Comparison of ENCODE assay signal across 9 cellular contexts in the genomic region with DNA sequence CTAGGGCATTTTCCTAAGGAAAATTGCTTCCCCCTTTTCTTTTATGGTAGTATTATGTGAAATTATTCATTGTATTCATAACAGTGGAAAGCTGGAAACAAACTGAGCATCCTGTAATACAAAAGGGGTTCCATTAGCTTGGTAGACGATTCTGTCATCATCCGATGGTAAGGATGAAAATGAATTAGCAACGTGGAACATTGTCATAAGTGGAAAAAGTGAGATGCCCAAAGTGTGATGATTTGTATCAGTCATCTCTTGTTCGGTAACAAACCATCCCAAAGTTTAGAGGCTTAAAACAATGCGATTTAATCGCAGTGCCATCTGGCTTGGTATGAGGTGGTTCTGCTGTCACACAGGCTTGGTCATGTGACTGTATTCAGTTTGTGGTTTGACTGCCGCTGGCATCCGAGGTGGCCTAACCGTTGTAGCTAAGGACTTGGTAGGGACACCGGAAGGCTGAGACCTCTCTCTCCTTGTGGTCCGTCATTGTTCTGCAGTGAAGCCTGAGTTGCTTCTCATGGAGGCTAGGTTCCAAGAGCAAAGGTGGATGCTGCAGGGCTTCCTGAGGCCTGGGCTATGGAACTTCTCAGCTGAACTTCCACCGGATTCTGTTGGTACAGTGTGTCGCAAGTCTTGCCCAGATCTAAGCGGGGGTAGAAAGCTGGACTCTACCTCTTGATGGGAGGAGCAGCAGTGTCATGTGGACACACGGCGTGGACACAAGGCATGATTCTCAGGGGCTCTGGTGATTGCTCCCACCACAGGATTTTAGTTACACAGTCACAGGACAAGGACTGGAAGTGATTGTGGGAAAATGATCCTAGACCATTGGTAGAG. TPM values are rescaled to one million over a fixed set of nuclear protein-coding genes. Genes with fewer than 3 reads are reported as not detected.
DNase-seq lines count a peak whose midpoint lies in the region; ATAC-seq and TF ChIP-seq lines count a peak whose summit lies in the region.
"Had no signal": no experiment of that assay in that cellular context is flagged by ENCODE, and none has a peak within 500 bp of the region (broad histone marks: within the 10 kb centered on the region; RNA-seq: fewer than 3 reads in every experiment).

No MANE protein-coding gene starts in this region.

- no peaks in the 10 kb centered on the region for H3K9me2 ChIP-seq in GM23338 (ENCODE audit: insufficient read depth)

- ATAC-seq in HG02763 (IDR thresholded peaks at IDR 0.05; ENCODE audit: unreplicated experiment) (no peak), GM23338 (no peak)

- H3K27ac Mint-ChIP-seq in GM23338 = no peak overlapping the region

- no peaks in the 10 kb centered on the region; the same call in 2 of the 3 replicates for H3K36me3 Mint-ChIP-seq in GM23338 (ENCODE audit: low read depth)

- DNase-seq in Jurkat, Clone E6-1 (ENCODE audit: low read depth, low spot score) = peak; percentile 94
- peak; percentile 24 to 29 for DNase-seq in activated CD4-positive, alpha-beta T cell treated with anti-CD3 and anti-CD28 coated beads for 24 hours (ENCODE audit: low read depth in 2 of 2)
- peak; percentile 31 for DNase-seq in effector CD4-positive, alpha-beta T cell
- peak; percentile 34 to 48 (median 39) for DNase-seq in stimulated activated CD4-positive, alpha-beta T cell treated with anti-CD3 and anti-CD28 coated beads, TNF-alpha, amount 100 ng/mL, for 48 hours (ENCODE audit: low read depth in 3 of 3)
- DNase-seq in cerebellar nuclear complex (lab: John Stamatoyannopoulos, UW) (no peak), A172 (ENCODE audit: low spot score) (no peak), GM23338 (ENCODE audit: low spot score) (no peak)

- H3K4me1 Mint-ChIP-seq in GM23338 = peaks cover 85% of the 10 kb centered on the region

- no peaks in the 10 kb centered on the region for H3K27me3 ChIP-seq in GM23338 (ENCODE audit: insufficient read depth)

- no peaks in the 10 kb centered on the region for H3K9me3 Mint-ChIP-seq in GM23338

- peaks cover 100% of the 10 kb centered on the region for H3K79me2 ChIP-seq in GM23338 (replicated peaks; ENCODE audit: insufficient read depth)

- H2AFZ ChIP-seq in GM23338 = no peak overlapping the region

- H3K36me3 ChIP-seq in GM23338 (ENCODE audit: insufficient read depth) = no peaks in the 10 kb centered on the region

- peaks cover 70% of the 10 kb centered on the region for H4K20me1 ChIP-seq in GM23338 (replicated peaks; ENCODE audit: insufficient read depth)

- no peak overlapping the region for H3K4me2 ChIP-seq in GM23338

- no peak overlapping the region for H3K4me3 Mint-ChIP-seq in GM23338

- H3K4me3 ChIP-seq in Jurkat, Clone E6-1 (ENCODE audit: low read length) = peak overlapping the region; percentile 62
- no peak overlapping the region for H3K4me3 ChIP-seq in GM23338
- H3K4me3 ChIP-seq: SK-N-MC had no signal

- H3K4me1 ChIP-seq in GM23338 (ENCODE audit: insufficient read depth) = peaks cover 52% of the 10 kb centered on the region

- no peak overlapping the region for H3K27ac ChIP-seq in GM23338 (ENCODE audit: low read depth)
- H3K27ac ChIP-seq: SK-N-MC had no signal

- no peak for TF ChIP-seq CTCF in GM23338 (conservative IDR thresholded peaks at IDR 0.05; ENCODE audit: low read depth in 2 of 2)

- peaks cover 22% of the 10 kb centered on the region for H3K27me3 Mint-ChIP-seq in GM23338 (ENCODE audit: insufficient read depth, low read depth, poor library complexity)

- H3F3A ChIP-seq in GM23338 (replicated peaks; ENCODE audit: low read depth) = 0 out of 2 replicates have a peak, but pooled peaks cover 4% of the 10 kb centered on the region

TF ChIP-seq in GM23338, 12 proteins besides CTCF, POLR2A, EP300 and RAD21 (continues in another document):
- no peak for TF ChIP-seq NANOG (IDR thresholded peaks at IDR 0.05; ENCODE audit: borderline replicate concordance)
- no peak for TF ChIP-seq CREB1 (CRISPR knock-in tag; IDR thresholded peaks at IDR 0.05; ENCODE audit: low read depth)
- no peak for TF ChIP-seq ZNF331 (CRISPR knock-in tag; IDR thresholded peaks at IDR 0.05; ENCODE audit: low read depth)
- TF ChIP-seq, protein P1, sequence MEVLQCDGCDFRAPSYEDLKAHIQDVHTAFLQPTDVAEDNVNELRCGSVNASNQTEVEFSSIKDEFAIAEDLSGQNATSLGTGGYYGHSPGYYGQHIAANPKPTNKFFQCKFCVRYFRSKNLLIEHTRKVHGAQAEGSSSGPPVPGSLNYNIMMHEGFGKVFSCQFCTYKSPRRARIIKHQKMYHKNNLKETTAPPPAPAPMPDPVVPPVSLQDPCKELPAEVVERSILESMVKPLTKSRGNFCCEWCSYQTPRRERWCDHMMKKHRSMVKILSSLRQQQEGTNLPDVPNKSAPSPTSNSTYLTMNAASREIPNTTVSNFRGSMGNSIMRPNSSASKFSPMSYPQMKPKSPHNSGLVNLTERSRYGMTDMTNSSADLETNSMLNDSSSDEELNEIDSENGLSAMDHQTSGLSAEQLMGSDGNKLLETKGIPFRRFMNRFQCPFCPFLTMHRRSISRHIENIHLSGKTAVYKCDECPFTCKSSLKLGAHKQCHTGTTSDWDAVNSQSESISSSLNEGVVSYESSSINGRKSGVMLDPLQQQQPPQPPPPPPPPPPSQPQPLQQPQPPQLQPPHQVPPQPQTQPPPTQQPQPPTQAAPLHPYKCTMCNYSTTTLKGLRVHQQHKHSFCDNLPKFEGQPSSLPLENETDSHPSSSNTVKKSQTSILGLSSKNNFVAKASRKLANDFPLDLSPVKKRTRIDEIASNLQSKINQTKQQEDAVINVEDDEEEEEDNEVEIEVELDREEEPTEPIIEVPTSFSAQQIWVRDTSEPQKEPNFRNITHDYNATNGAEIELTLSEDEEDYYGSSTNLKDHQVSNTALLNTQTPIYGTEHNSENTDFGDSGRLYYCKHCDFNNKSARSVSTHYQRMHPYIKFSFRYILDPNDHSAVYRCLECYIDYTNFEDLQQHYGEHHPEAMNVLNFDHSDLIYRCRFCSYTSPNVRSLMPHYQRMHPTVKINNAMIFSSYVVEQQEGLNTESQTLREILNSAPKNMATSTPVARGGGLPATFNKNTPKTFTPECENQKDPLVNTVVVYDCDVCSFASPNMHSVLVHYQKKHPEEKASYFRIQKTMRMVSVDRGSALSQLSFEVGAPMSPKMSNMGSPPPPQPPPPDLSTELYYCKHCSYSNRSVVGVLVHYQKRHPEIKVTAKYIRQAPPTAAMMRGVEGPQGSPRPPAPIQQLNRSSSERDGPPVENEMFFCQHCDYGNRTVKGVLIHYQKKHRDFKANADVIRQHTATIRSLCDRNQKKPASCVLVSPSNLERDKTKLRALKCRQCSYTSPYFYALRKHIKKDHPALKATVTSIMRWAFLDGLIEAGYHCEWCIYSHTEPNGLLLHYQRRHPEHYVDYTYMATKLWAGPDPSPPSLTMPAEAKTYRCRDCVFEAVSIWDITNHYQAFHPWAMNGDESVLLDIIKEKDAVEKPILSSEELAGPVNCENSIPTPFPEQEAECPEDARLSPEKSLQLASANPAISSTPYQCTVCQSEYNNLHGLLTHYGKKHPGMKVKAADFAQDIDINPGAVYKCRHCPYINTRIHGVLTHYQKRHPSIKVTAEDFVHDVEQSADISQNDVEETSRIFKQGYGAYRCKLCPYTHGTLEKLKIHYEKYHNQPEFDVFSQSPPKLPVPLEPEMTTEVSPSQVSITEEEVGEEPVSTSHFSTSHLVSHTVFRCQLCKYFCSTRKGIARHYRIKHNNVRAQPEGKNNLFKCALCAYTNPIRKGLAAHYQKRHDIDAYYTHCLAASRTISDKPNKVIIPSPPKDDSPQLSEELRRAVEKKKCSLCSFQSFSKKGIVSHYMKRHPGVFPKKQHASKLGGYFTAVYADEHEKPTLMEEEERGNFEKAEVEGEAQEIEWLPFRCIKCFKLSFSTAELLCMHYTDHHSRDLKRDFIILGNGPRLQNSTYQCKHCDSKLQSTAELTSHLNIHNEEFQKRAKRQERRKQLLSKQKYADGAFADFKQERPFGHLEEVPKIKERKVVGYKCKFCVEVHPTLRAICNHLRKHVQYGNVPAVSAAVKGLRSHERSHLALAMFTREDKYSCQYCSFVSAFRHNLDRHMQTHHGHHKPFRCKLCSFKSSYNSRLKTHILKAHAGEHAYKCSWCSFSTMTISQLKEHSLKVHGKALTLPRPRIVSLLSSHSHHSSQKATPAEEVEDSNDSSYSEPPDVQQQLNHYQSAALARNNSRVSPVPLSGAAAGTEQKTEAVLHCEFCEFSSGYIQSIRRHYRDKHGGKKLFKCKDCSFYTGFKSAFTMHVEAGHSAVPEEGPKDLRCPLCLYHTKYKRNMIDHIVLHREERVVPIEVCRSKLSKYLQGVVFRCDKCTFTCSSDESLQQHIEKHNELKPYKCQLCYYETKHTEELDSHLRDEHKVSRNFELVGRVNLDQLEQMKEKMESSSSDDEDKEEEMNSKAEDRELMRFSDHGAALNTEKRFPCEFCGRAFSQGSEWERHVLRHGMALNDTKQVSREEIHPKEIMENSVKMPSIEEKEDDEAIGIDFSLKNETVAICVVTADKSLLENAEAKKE (CRISPR knock-in tag; IDR thresholded peaks at IDR 0.05) = no peak
- no peak for TF ChIP-seq EZH2 (IDR thresholded peaks at IDR 0.05; ENCODE audit: low read depth, unreplicated experiment)
- TF ChIP-seq ETS1 (IDR thresholded peaks at IDR 0.05) = no peak
- no peak for TF ChIP-seq EZH2phosphoT487 (IDR thresholded peaks at IDR 0.05; ENCODE audit: unreplicated experiment)

RNA-seq across cellular contexts. Expression of gene BCR, which starts 36.2 kb away (rescaled TPM):
- polyA plus RNA-seq in Jurkat, Clone E6-1 (2012; ENCODE audit: insufficient read depth, insufficient read length) = 67.1 TPM
- total RNA-seq in A172 (2014; rRNA removed; shearing (Covaris generic)) = 12.1 and 28.1 TPM in 2 replicates
- 101 and 121 TPM in 2 replicates for total RNA-seq in GM23338 (2014; rRNA removed; shearing (Covaris generic))
- 15.6 and 17.7 TPM in 2 replicates for polyA plus RNA-seq in GM23338 (2016; fragmentation: Nextera tagmentation; extraction: Ambion mirVana)

Comparison
In these comparisons a context has a peak if more than half of its experiments do, and no peak if none do; other contexts are left out.
1. DNase-seq: peak in Jurkat, Clone E6-1 (single experiment), activated CD4-positive, alpha-beta T cell treated with anti-CD3 and anti-CD28 coated beads for 24 hours (2 of 2), effector CD4-positive, alpha-beta T cell (single experiment) and stimulated activated CD4-positive, alpha-beta T cell treated with anti-CD3 and anti-CD28 coated beads, TNF-alpha, amount 100 ng/mL, for 48 hours (3 of 3); none in cerebellar nuclear complex (0 of 2), A172 (single experiment) and GM23338 (single experiment).